In genomic region chr20:62522748-62523396, GRCh38 we compare ENCODE assay signal across 1 cellular context.
TF ChIP-seq lines count a peak whose summit lies in the region.

No MANE protein-coding gene starts in this region.

TF ChIP-seq in HCT116, 20 proteins besides CTCF, POLR2A, EP300 and RAD21 (continued from another document):
- TF ChIP-seq EZH2phosphoT487 (IDR thresholded peaks at IDR 0.05; ENCODE audit: borderline replicate concordance) (no peak), ZBTB33 (IDR thresholded peaks at IDR 0.05; ENCODE audit: extremely low read depth, insufficient replicate concordance, low read length) (no peak), MAX (IDR thresholded peaks at IDR 0.05) (no peak), ATF3 (IDR thresholded peaks at IDR 0.05) (no peak)
